Comparison of ENCODE assay signal across 11 cellular contexts in genomic region chr9:77180056-77180455, GRCh38. TPM values are rescaled to one million over a fixed set of nuclear protein-coding genes. Genes with fewer than 3 reads are reported as not detected.
DNase-seq lines count a peak whose midpoint lies in the region; ATAC-seq and TF ChIP-seq lines count a peak whose summit lies in the region.
"Had no signal": no experiment of that assay in that cellular context is flagged by ENCODE, and none has a peak within 500 bp of the region (broad histone marks: within the 10 kb centered on the region; RNA-seq: fewer than 3 reads in every experiment).

No MANE protein-coding gene starts in this region.

- TF ChIP-seq CTCF in natural killer cell (IDR thresholded peaks at IDR 0.05): no peak

- H3K9ac ChIP-seq in HUES6 (ENCODE audit: low read length): no peak overlapping the region

- peaks cover 23% of the 10 kb centered on the region for H3K4me1 Mint-ChIP-seq in T-helper 1 cell treated with Interleukin-12 subunit alpha and Interleukin-12 subunit beta and Interleukin-4 antibody, amounts not matched to agents 30 μg/mL and 1 μg/mL, for 36 hours (ENCODE audit: low read depth)
- H3K4me1 Mint-ChIP-seq in activated T-helper 17 cell treated with anti-CD3 and anti-CD28 coated beads, Interleukin-2, amount 50 U/mL, for 72 hours: peaks cover 5% of the 10 kb centered on the region
- peaks cover 19 to 31% of the 10 kb centered on the region in 2 donors for H3K4me1 Mint-ChIP-seq in natural killer cell

- intact Hi-C loops in natural killer cell (cut with micrococcal nuclease): no loop called here

- no peak overlapping the region for H3K27ac ChIP-seq in HUES6 (ENCODE audit: low read depth, low read length)
- H3K27ac ChIP-seq: foreskin keratinocyte had no signal

- peaks cover 6% of the 10 kb centered on the region for H3K27me3 Mint-ChIP-seq in T-helper 1 cell treated with Interleukin-12 subunit alpha and Interleukin-12 subunit beta and Interleukin-4 antibody, amounts not matched to agents 30 μg/mL and 1 μg/mL, for 36 hours (ENCODE audit: low read depth)
- no peaks in the 10 kb centered on the region for H3K27me3 Mint-ChIP-seq in activated T-helper 17 cell treated with anti-CD3 and anti-CD28 coated beads, Interleukin-2, amount 50 U/mL, for 72 hours
- no peaks in the 10 kb centered on the region for H3K27me3 Mint-ChIP-seq in natural killer cell (ENCODE audit: low read depth in 2 of 2)

- no peak for DNase-seq in T-helper 1 cell
- no peak for DNase-seq in natural killer cell
- no peak for DNase-seq in LoVo (ENCODE audit: low spot score)
- DNase-seq: 8988T, foreskin keratinocyte, NCI-H2029 had no signal

- ATAC-seq in activated T-helper 17 cell treated with anti-CD3 and anti-CD28 coated beads, Interleukin-2, amount 50 U/mL, for 72 hours (replicated peaks): no peak
- no peak for ATAC-seq in natural killer cell
- no peak for ATAC-seq in HG03460 (IDR thresholded peaks at IDR 0.05; ENCODE audit: unreplicated experiment)
- no peak for ATAC-seq in GM18861 (IDR thresholded peaks at IDR 0.05; ENCODE audit: unreplicated experiment)
- ATAC-seq: foreskin keratinocyte had no signal

- no peaks in the 10 kb centered on the region for H3K9me3 Mint-ChIP-seq in T-helper 1 cell treated with Interleukin-12 subunit alpha and Interleukin-12 subunit beta and Interleukin-4 antibody, amounts not matched to agents 30 μg/mL and 1 μg/mL, for 36 hours
- H3K9me3 Mint-ChIP-seq in activated T-helper 17 cell treated with anti-CD3 and anti-CD28 coated beads, Interleukin-2, amount 50 U/mL, for 72 hours: no peaks in the 10 kb centered on the region
- no peaks in the 10 kb centered on the region for H3K9me3 Mint-ChIP-seq in natural killer cell

- peaks cover 16% of the 10 kb centered on the region for H3K4me1 ChIP-seq in HUES6 (ENCODE audit: control insufficient read depth, insufficient read depth, low read length)

- H3K4me3 ChIP-seq in HUES6 (ENCODE audit: low read depth, low read length): peak overlapping the region; percentile 90; the same call in 1 of the 2 replicates

- H3K9me3 ChIP-seq in HUES6 (ENCODE audit: control insufficient read depth, insufficient read depth, low read depth, low read length): no peaks in the 10 kb centered on the region

- no peaks in the 10 kb centered on the region for H3K27me3 ChIP-seq in HUES6 (ENCODE audit: control insufficient read depth, insufficient read depth, low read length)
- H3K27me3 ChIP-seq: foreskin keratinocyte had no signal

- H3K27ac Mint-ChIP-seq in T-helper 1 cell treated with Interleukin-12 subunit alpha and Interleukin-12 subunit beta and Interleukin-4 antibody, amounts not matched to agents 30 μg/mL and 1 μg/mL, for 36 hours: no peak overlapping the region
- peak overlapping the region; percentile 96 for H3K27ac Mint-ChIP-seq in activated T-helper 17 cell treated with anti-CD3 and anti-CD28 coated beads, Interleukin-2, amount 50 U/mL, for 72 hours
- H3K27ac Mint-ChIP-seq in natural killer cell: peak overlapping the region; percentile 56 to 91

- H3K36me3 Mint-ChIP-seq in T-helper 1 cell treated with Interleukin-12 subunit alpha and Interleukin-12 subunit beta and Interleukin-4 antibody, amounts not matched to agents 30 μg/mL and 1 μg/mL, for 36 hours (ENCODE audit: low read depth): peaks cover 6% of the 10 kb centered on the region
- peaks cover 10% of the 10 kb centered on the region for H3K36me3 Mint-ChIP-seq in activated T-helper 17 cell treated with anti-CD3 and anti-CD28 coated beads, Interleukin-2, amount 50 U/mL, for 72 hours (ENCODE audit: low read depth)
- no peaks in the 10 kb centered on the region for H3K36me3 Mint-ChIP-seq in natural killer cell

- H3K4me3 Mint-ChIP-seq in T-helper 1 cell treated with Interleukin-12 subunit alpha and Interleukin-12 subunit beta and Interleukin-4 antibody, amounts not matched to agents 30 μg/mL and 1 μg/mL, for 36 hours: peak overlapping the region; percentile 95
- peak overlapping the region; percentile 99 for H3K4me3 Mint-ChIP-seq in activated T-helper 17 cell treated with anti-CD3 and anti-CD28 coated beads, Interleukin-2, amount 50 U/mL, for 72 hours
- H3K4me3 Mint-ChIP-seq in natural killer cell: peak overlapping the region; percentile 76

- no peaks in the 10 kb centered on the region for H3K36me3 ChIP-seq in HUES6 (ENCODE audit: control insufficient read depth, insufficient read depth, low read length)

RNA-seq across cellular contexts. Expression of gene VPS13A, which starts 2.7 kb away (rescaled TPM):
- 10 to 100 TPM; 43.1 to 44.4 TPM for total RNA-seq in activated T-helper 17 cell treated with anti-CD3 and anti-CD28 coated beads, Interleukin-2, amount 50 U/mL, for 72 hours
- total RNA-seq in natural killer cell: 10 to 100 TPM; 54.7 to 74.2 (median 70.4) TPM
